Comparison of ENCODE assay signal across 24 cellular contexts in genomic region chr7:90755041-90755440, GRCh38.
"Had no signal": no experiment of that assay in that cellular context is flagged by ENCODE, and none has a peak within 500 bp of the region (broad histone marks: within the 10 kb centered on the region; RNA-seq: fewer than 3 reads in every experiment).

No MANE protein-coding gene starts in this region.

- H3K4me2 ChIP-seq: KMS-11 had no signal

- H3K27ac ChIP-seq: HL-60, KMS-11, RWPE1 had no signal

- H3K9me3 Mint-ChIP-seq: IgD-negative memory B cell had no signal

- H3K9ac ChIP-seq: KMS-11 had no signal

- ATAC-seq: K562, Panc1, PC-3 had no signal

- H3K27ac Mint-ChIP-seq: IgD-negative memory B cell had no signal

- DNase-seq: MV-4-11, NCI-H1092, NCI-H1105 treated with DMSO at 0.1 percent for 48 hours, NCI-H1417 treated with DMSO at 0.1 percent for 48 hours, NCI-H146, NCI-H187, NCI-H2029, NCI-H2081 treated with DMSO at 0.1 percent for 48 hours, NCI-H2171, NCI-H226, NCI-H446, NCI-H510A, NCI-H524 treated with DMSO at 0.1 percent for 48 hours, NCI-H69, NCI-H774, PC-3, SHP77, T-helper 1 cell had no signal

- H3K27me3 Mint-ChIP-seq: IgD-negative memory B cell had no signal

- H3K4me3 ChIP-seq: K562 had no signal
